9 cellular contexts compared by ENCODE assay signal in genomic region chr5:140926903-140927573, GRCh38.
A peak's percentile ranks its signal among the peaks of the same experiment; 100 is the strongest.
DNase-seq lines count a peak whose midpoint lies in the region; ATAC-seq lines count a peak whose summit lies in the region.
"Had no signal": no experiment of that assay in that cellular context is flagged by ENCODE, and none has a peak within 500 bp of the region (broad histone marks: within the 10 kb centered on the region; RNA-seq: fewer than 3 reads in every experiment).

No MANE protein-coding gene starts in this region.

- H3K4me3 ChIP-seq in adipocyte (ENCODE audit: low read length) (peak overlapping the region; percentile 77), iPS-18c (ENCODE audit: insufficient read depth, low read depth, low read length) (peak overlapping the region; percentile 79)

- DNase-seq in NCI-H1092 treated with DMSO at 0.1 percent for 48 hours (lab: John Stamatoyannopoulos, UW), result peak; percentile 24
- DNase-seq in NCI-H1092 (lab: John Stamatoyannopoulos, UW), result no peak
- DNase-seq in adipocyte (ENCODE audit: low read depth), result peak; percentile 1
- DNase-seq in stimulated activated effector memory CD8-positive, alpha-beta T cell treated with anti-CD3 and anti-CD28 coated beads, Interleukin-12 subunit alpha, Interleukin-12 subunit beta, amount 100 ng/mL, for 72 hours (ENCODE audit: low spot score in 2 of 2), result no peak
- DNase-seq in Kasumi-1 (lab: John Stamatoyannopoulos, UW), result no peak

- no peaks in the 10 kb centered on the region for H3K9me3 Mint-ChIP-seq in stimulated activated effector memory CD8-positive, alpha-beta T cell treated with anti-CD3 and anti-CD28 coated beads, Interleukin-12 subunit alpha, Interleukin-12 subunit beta, amount 100 ng/mL, for 72 hours

- no peaks in the 10 kb centered on the region for H3K36me3 ChIP-seq in adipocyte (ENCODE audit: control insufficient read depth, insufficient read depth, low read length, severe bottlenecking)

- H3K27me3 ChIP-seq in adipocyte (replicated peaks; ENCODE audit: control insufficient read depth, insufficient read depth, low read length), result peaks cover 24% of the 10 kb centered on the region

- H3K4me3 Mint-ChIP-seq in stimulated activated effector memory CD8-positive, alpha-beta T cell treated with anti-CD3 and anti-CD28 coated beads, Interleukin-12 subunit alpha, Interleukin-12 subunit beta, amount 100 ng/mL, for 72 hours, result peak overlapping the region; percentile 48

- H3K4me1 Mint-ChIP-seq in stimulated activated effector memory CD8-positive, alpha-beta T cell treated with anti-CD3 and anti-CD28 coated beads, Interleukin-12 subunit alpha, Interleukin-12 subunit beta, amount 100 ng/mL, for 72 hours, result peaks cover 7% of the 10 kb centered on the region

- H3K9me3 ChIP-seq in adipocyte (ENCODE audit: control insufficient read depth, low read length), result peaks cover 10% of the 10 kb centered on the region
- H3K9me3 ChIP-seq in iPS-18c (ENCODE audit: control insufficient read depth, insufficient read depth, low read length), result peaks cover 3% of the 10 kb centered on the region

- H3K4me1 ChIP-seq in adipocyte (ENCODE audit: control insufficient read depth, insufficient read depth, low read length), result peaks cover 8% of the 10 kb centered on the region

- H3K36me3 Mint-ChIP-seq in stimulated activated effector memory CD8-positive, alpha-beta T cell treated with anti-CD3 and anti-CD28 coated beads, Interleukin-12 subunit alpha, Interleukin-12 subunit beta, amount 100 ng/mL, for 72 hours, result no peaks in the 10 kb centered on the region

- H3K9ac ChIP-seq in adipocyte (ENCODE audit: low read length), result no peak overlapping the region

- H3K27ac Mint-ChIP-seq in stimulated activated effector memory CD8-positive, alpha-beta T cell treated with anti-CD3 and anti-CD28 coated beads, Interleukin-12 subunit alpha, Interleukin-12 subunit beta, amount 100 ng/mL, for 72 hours, result no peak overlapping the region

- no peak for ATAC-seq in stimulated activated effector memory CD8-positive, alpha-beta T cell treated with anti-CD3 and anti-CD28 coated beads, Interleukin-12 subunit alpha, Interleukin-12 subunit beta, amount 100 ng/mL, for 72 hours
- ATAC-seq in activated CD4-positive, CD25-positive, alpha-beta regulatory T cell treated with anti-CD3 and anti-CD28 coated beads, Interleukin-2, amount 50 U/mL, for 24 hours, result no peak
- ATAC-seq in HG02763 (IDR thresholded peaks at IDR 0.05; ENCODE audit: unreplicated experiment), result no peak
- ATAC-seq: Panc1 had no signal

Comparison
In these comparisons a context has a peak if more than half of its experiments do, and no peak if none do; other contexts are left out.
1. DNase-seq: peak in NCI-H1092 treated with DMSO at 0.1 percent for 48 hours (single experiment) and adipocyte (single experiment); none in NCI-H1092 (single experiment), stimulated activated effector memory CD8-positive, alpha-beta T cell treated with anti-CD3 and anti-CD28 coated beads, Interleukin-12 subunit alpha, Interleukin-12 subunit beta, amount 100 ng/mL, for 72 hours (0 of 2) and Kasumi-1 (0 of 2).